8 cellular contexts compared by ENCODE assay signal in genomic region chr12:80412343-80412953, GRCh38. TPM values are rescaled to one million over a fixed set of nuclear protein-coding genes. Genes with fewer than 3 reads are reported as not detected.
A peak's percentile ranks its signal among the peaks of the same experiment; 100 is the strongest.
DNase-seq lines count a peak whose midpoint lies in the region; ATAC-seq and TF ChIP-seq lines count a peak whose summit lies in the region.

No MANE protein-coding gene starts in this region.

- no peak for TF ChIP-seq POLR2A in suprapubic skin (IDR thresholded peaks at IDR 0.05)

- TF ChIP-seq EP300 in suprapubic skin (IDR thresholded peaks at IDR 0.05): no peak

- H3K27me3 ChIP-seq in adipocyte (replicated peaks; ENCODE audit: control insufficient read depth, insufficient read depth, low read length) (no peaks in the 10 kb centered on the region), suprapubic skin (no peaks in the 10 kb centered on the region)

- H3K27ac ChIP-seq in suprapubic skin: no peak overlapping the region

- H3K9me3 ChIP-seq in adipocyte (ENCODE audit: control insufficient read depth, low read length) (no peaks in the 10 kb centered on the region), suprapubic skin (no peaks in the 10 kb centered on the region)

- H3K4me1 ChIP-seq in adipocyte (ENCODE audit: control insufficient read depth, insufficient read depth, low read length) (peaks cover 6% of the 10 kb centered on the region), suprapubic skin (no peaks in the 10 kb centered on the region)

- no peaks in the 10 kb centered on the region for H3K36me3 ChIP-seq in adipocyte (ENCODE audit: control insufficient read depth, insufficient read depth, low read length, severe bottlenecking)
- no peaks in the 10 kb centered on the region for H3K36me3 ChIP-seq in suprapubic skin

- peak; percentile 12 to 63 for TF ChIP-seq CTCF in suprapubic skin (IDR thresholded peaks at IDR 0.05)

- ATAC-seq in GM18907 (IDR thresholded peaks at IDR 0.05; ENCODE audit: unreplicated experiment): peak; percentile 82
- ATAC-seq in HG03135 (IDR thresholded peaks at IDR 0.05; ENCODE audit: unreplicated experiment): peak; percentile 75

- WGBS in suprapubic skin: 6% methylated on average over 3 of the region's 3 CpGs

- no peak overlapping the region for H3K4me3 ChIP-seq in adipocyte (ENCODE audit: low read length)
- no peak overlapping the region for H3K4me3 ChIP-seq in suprapubic skin

- no peak overlapping the region for H3K9ac ChIP-seq in adipocyte (ENCODE audit: low read length)

- DNase-seq in Ammon's horn (ENCODE audit: low spot score) (peak; percentile 35), NCI-H2171 treated with DMSO at 0.1 percent for 48 hours (lab: John Stamatoyannopoulos, UW) (peak; percentile 69), adipocyte (ENCODE audit: low read depth) (peak; percentile 93), hepatic stellate cell (ENCODE audit: low spot score) (peak; percentile 29), suprapubic skin (ENCODE audit: low spot score in 2 of 2) (no peak)
- no peak for DNase-seq in activated naive CD4-positive, alpha-beta T cell treated with Interleukin-2 at 50 U/mL for 16 hours

RNA-seq across cellular contexts. Expression of gene PTPRQ, which starts 31.6 kb away (rescaled TPM):
- total RNA-seq in suprapubic skin: under 1 TPM in 3 of 4 donors, not detected in 1; 0.24 to 0.47 (median 0.30) TPM

Comparison
In these comparisons a context has a peak if more than half of its experiments do, and no peak if none do; other contexts are left out.
1. DNase-seq: peak in Ammon's horn (single experiment), NCI-H2171 treated with DMSO at 0.1 percent for 48 hours (single experiment), adipocyte (single experiment) and hepatic stellate cell (single experiment); none in suprapubic skin (0 of 2) and activated naive CD4-positive, alpha-beta T cell treated with Interleukin-2 at 50 U/mL for 16 hours (single experiment).